In the genomic region with DNA sequence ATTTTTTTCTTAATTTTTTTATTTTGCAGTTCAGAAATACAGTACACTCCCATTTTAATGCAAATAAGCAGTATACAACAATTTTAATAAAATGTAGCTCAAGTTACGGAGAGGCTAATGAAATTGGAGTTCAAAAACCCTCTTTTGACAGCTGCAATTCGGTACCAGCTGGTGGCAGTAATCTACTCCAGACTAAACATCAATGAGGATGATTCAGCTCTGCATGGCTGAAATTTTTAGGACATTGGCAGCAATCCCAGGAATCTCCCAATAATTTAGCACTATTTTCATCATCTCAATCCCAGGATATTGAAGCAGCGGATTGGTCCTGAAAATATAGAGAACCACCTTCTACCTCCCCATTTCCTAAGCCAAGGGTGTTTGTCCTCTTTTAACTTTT, we compare ENCODE assay signal across 9 cellular contexts.
DNase-seq lines count a peak whose midpoint lies in the region; ATAC-seq and TF ChIP-seq lines count a peak whose summit lies in the region.
"Had no signal": no experiment of that assay in that cellular context is flagged by ENCODE, and none has a peak within 500 bp of the region (broad histone marks: within the 10 kb centered on the region; RNA-seq: fewer than 3 reads in every experiment).

No MANE protein-coding gene starts in this region.

- POLR2A ChIA-PET in PC-3 (lab: Charles Lee; ENCODE audit: unreplicated experiment): no interaction called here

- peaks cover 65% of the 10 kb centered on the region for H3K27me3 ChIP-seq in PC-3 (ENCODE audit: low read length)
- H3K27me3 ChIP-seq in esophagus squamous epithelium: no peaks in the 10 kb centered on the region

- H3K36me3 ChIP-seq in PC-3 (ENCODE audit: low read depth, low read length): no peaks in the 10 kb centered on the region
- H3K36me3 ChIP-seq in esophagus squamous epithelium: no peaks in the 10 kb centered on the region

- intact Hi-C loops in PC-3 (cut with micrococcal nuclease): loop anchor here (2.0 kb wide), 1 partner anchor 120 kb away; no protein-coding TSS in a partner anchor
- intact Hi-C loops in esophagus squamous epithelium (cut with DNase I): no loop called here

- ATAC-seq in PC-3 (peak; percentile 64), GM18498 (IDR thresholded peaks at IDR 0.05; ENCODE audit: unreplicated experiment) (no peak), HG03442 (IDR thresholded peaks at IDR 0.05; ENCODE audit: unreplicated experiment) (no peak)

- no peaks in the 10 kb centered on the region for H4K20me1 ChIP-seq in PC-3 (ENCODE audit: low read length)

- no peak overlapping the region for H3K27ac Mint-ChIP-seq in HFFc6

- H3K4me1 ChIP-seq in PC-3 (ENCODE audit: insufficient read depth, low read length) (no peaks in the 10 kb centered on the region), esophagus squamous epithelium (peaks cover 0 to 11% (median 0%) of the 10 kb centered on the region in 3 donors)

- no peak overlapping the region for H3K4me3 Mint-ChIP-seq in HFFc6

- H3K27ac ChIP-seq in PC-3 (ENCODE audit: low read length) (no peak overlapping the region), esophagus squamous epithelium (no peak overlapping the region)
- H3K27ac ChIP-seq: skin epidermis had no signal

- WGBS in esophagus squamous epithelium, 2 donors: 44 to 60% methylated on average over 3 of the region's 3 CpGs

- H3K9ac ChIP-seq in PC-3 (ENCODE audit: low read length): no peak overlapping the region

- no peaks in the 10 kb centered on the region for H3K36me3 Mint-ChIP-seq in HFFc6 (ENCODE audit: low read depth)

- TF ChIP-seq POLR2A in esophagus squamous epithelium (IDR thresholded peaks at IDR 0.05): no peak

- H3K9me2 ChIP-seq in PC-3 (replicated peaks; ENCODE audit: low read length): no peaks in the 10 kb centered on the region

- CTCF ChIA-PET in PC-3 (lab: Charles Lee): interaction anchor here (0.6 to 0.8 kb wide), 3 partner anchors 212 to 665 kb away, joined by 3 to 6 read pairs (median 3); no protein-coding TSS in a partner anchor

- no peaks in the 10 kb centered on the region for H3K9me3 Mint-ChIP-seq in HFFc6

- TF ChIP-seq CTCF in HFFc6 (IDR thresholded peaks at IDR 0.05): peak; percentile 72
- peak; percentile 59 for TF ChIP-seq CTCF in PC-3 (conservative IDR thresholded peaks at IDR 0.05; ENCODE audit: low read depth, low read length)
- peak; percentile 46 for TF ChIP-seq CTCF in fibroblast of the aortic adventitia (IDR thresholded peaks at IDR 0.05; ENCODE audit: insufficient read depth, low read length)
- no peak for TF ChIP-seq CTCF in esophagus squamous epithelium (IDR thresholded peaks at IDR 0.05)

- H2AFZ ChIP-seq in PC-3 (ENCODE audit: low read length): no peak overlapping the region

- H3K4me3 ChIP-seq in PC-3 (ENCODE audit: low read length) (no peak overlapping the region), fibroblast of the aortic adventitia (ENCODE audit: low read depth, low read length) (no peak overlapping the region), esophagus squamous epithelium (no peak overlapping the region)
- H3K4me3 ChIP-seq: skin epidermis had no signal

- H3F3A ChIP-seq in PC-3 (ENCODE audit: low read length, unreplicated experiment): no peaks in the 10 kb centered on the region

- no peak overlapping the region for H3K4me2 ChIP-seq in PC-3 (ENCODE audit: low read length)

- H3K9me3 ChIP-seq in PC-3 (ENCODE audit: low read length) (no peaks in the 10 kb centered on the region), esophagus squamous epithelium (no peaks in the 10 kb centered on the region)

- H3K79me2 ChIP-seq in PC-3 (ENCODE audit: low read length): no peaks in the 10 kb centered on the region

- peaks cover 26% of the 10 kb centered on the region for H3K4me1 Mint-ChIP-seq in HFFc6 (ENCODE audit: low read depth)

- no peaks in the 10 kb centered on the region for H3K27me3 Mint-ChIP-seq in HFFc6 (ENCODE audit: insufficient read depth)

- DNase-seq in HFFc6: peak; percentile 63
- DNase-seq in PC-3: peak; percentile 58
- DNase-seq in fibroblast of the aortic adventitia (ENCODE audit: low read depth): peak; percentile 92
- DNase-seq in stromal cell of bone marrow (ENCODE audit: low read depth): peak; percentile 72
- no peak for DNase-seq in esophagus squamous epithelium (lab: John Stamatoyannopoulos, UW)
- DNase-seq: cerebellar nuclear complex had no signal

- BruUV-seq in PC-3 (replicated peaks; lab: Mats Ljungman, UMichigan): no TSS peak

Comparison
In these comparisons a context has a peak if more than half of its experiments do, and no peak if none do; other contexts are left out.
1. CTCF ChIP-seq: peak in HFFc6 (single experiment), PC-3 (single experiment) and fibroblast of the aortic adventitia (single experiment); none in esophagus squamous epithelium (0 of 6).